ENCODE assay signal across 9 cellular contexts in the genomic region with DNA sequence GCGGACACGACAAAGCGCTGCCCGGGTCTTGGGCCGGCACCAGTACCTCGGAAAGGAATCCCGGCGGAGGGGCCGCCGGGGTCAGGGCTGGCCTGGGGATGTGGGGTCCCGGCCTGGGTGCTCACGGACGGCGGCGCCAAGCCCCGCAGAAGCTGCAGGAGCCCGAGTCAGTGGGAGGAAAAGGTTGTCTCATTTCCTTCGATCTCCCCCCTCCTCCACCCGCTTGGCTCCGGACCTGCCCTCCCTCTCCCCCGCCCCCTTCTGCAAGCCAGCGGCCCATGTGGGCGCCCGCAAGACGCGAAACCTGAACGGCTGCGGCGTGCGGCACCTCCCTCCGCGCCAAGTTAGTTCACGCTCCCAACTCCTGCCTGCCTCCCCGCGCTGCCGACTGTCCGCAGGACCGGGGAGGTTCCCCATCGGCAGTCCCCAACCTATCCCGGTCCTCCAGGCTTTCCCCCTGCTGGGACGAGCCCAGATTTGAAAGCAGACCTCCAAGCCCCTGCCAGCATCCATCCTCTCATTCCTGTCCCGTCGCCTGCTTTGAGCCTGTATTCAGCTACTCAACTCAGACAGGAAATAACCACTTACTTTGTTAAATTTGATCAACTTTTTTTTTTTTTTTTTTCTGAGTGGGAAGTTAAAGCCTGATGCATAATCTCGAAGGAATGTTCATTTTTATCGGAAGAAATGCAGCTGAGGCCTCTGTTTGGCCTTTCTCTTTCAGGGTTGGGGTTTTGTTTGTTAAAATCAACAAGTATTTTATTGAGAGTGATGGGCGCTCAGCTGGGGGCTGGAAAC. TPM values are rescaled to one million over a fixed set of nuclear protein-coding genes. Genes with fewer than 3 reads are reported as not detected.
DNase-seq lines count a peak whose midpoint lies in the region; ATAC-seq and TF ChIP-seq lines count a peak whose summit lies in the region.
"Had no signal": no experiment of that assay in that cellular context is flagged by ENCODE, and none has a peak within 500 bp of the region (broad histone marks: within the 10 kb centered on the region; RNA-seq: fewer than 3 reads in every experiment).

A gene with protein sequence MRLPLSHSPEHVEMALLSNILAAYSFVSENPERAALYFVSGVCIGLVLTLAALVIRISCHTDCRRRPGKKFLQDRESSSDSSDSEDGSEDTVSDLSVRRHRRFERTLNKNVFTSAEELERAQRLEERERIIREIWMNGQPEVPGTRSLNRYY (minus strand): TSS at position 172 of the 798 bp plus-strand sequence. CDS start 42,799 bp downstream, outside the sequence.

- no peaks in the 10 kb centered on the region for H3K27me3 ChIP-seq in AG04450 (ENCODE audit: control insufficient read depth, insufficient read depth, low read length)
- no peaks in the 10 kb centered on the region for H3K27me3 ChIP-seq in brain microvascular endothelial cell (replicated peaks)

- POLR2A ChIA-PET in AG04450 (lab: Yijun Ruan, JAX): interaction anchor here (0.6 to 3.9 kb wide), 6 partner anchors 18 to 362 kb away, joined by 3 to 21 read pairs (median 10); a partner anchor contains a TSS

- H3K36me3 ChIP-seq in brain microvascular endothelial cell (replicated peaks): peaks cover 5% of the 10 kb centered on the region

- H3K4me3 ChIP-seq in AG04450 (ENCODE audit: low read depth, low read length): peak within 1 kb of the TSS; percentile 86
- H3K4me3 ChIP-seq in brain microvascular endothelial cell (ENCODE audit: low read depth, low read length): peak within 1 kb of the TSS; percentile 88

- DNase-seq in AG04450 (ENCODE audit: low read depth, low spot score) (peak; percentile 61), NCI-H2227 treated with DMSO at 0.1 percent for 48 hours (lab: John Stamatoyannopoulos, UW) (peak; percentile 35), brain microvascular endothelial cell (peak; percentile 83), iPS-NIHi11 (ENCODE audit: low spot score) (peak; percentile 68), COR-L47 (lab: John Stamatoyannopoulos, UW) (no peak)
- DNase-seq in stimulated activated CD4-positive, alpha-beta T cell treated with anti-CD3 and anti-CD28 coated beads, Interleukin-1b, Interleukin-23, amount 100 ng/mL, for 48 hours: peak; percentile 15

- in situ Hi-C loops in brain microvascular endothelial cell (cut with HindIII; ENCODE audit: low pct_ligation_motif_present, low sequenced_read_pairs): no loop called here

- CTCF ChIA-PET in AG04450 (lab: Charles Lee): interaction anchor here (0.7 to 7.5 kb wide), 10 partner anchors 13 to 96 kb away, joined by 4 to 53 read pairs (median 5); no protein-coding TSS in a partner anchor

- ATAC-seq in GM18502 (IDR thresholded peaks at IDR 0.05; ENCODE audit: poor library complexity, unreplicated experiment) (peak; percentile 42), HG03460 (IDR thresholded peaks at IDR 0.05; ENCODE audit: unreplicated experiment) (no peak)

- TF ChIP-seq CTCF in AG04450 (IDR thresholded peaks at IDR 0.05; ENCODE audit: low read depth, low read length) (no peak), brain microvascular endothelial cell (IDR thresholded peaks at IDR 0.05; ENCODE audit: low read depth, low read length, missing control alignments) (no peak)

- no peaks in the 10 kb centered on the region; the same call in 1 of the 2 replicates for H3K9me3 ChIP-seq in AG04450 (ENCODE audit: control insufficient read depth, insufficient read depth, low read length)

- H3K27ac ChIP-seq in AG04450 (ENCODE audit: low read depth, low read length): peak within 1 kb of the TSS; percentile 97
- H3K27ac ChIP-seq in brain microvascular endothelial cell: peak within 1 kb of the TSS; percentile 98
- H3K27ac ChIP-seq: HL-60 had no signal

RNA-seq across cellular contexts. Expression of the gene that starts here (rescaled TPM):
- 22.8 and 32.5 TPM in 2 replicates for polyA plus RNA-seq in AG04450 (2011; rRNA removed)
- 28.4 and 52.5 TPM in 2 replicates for polyA minus RNA-seq in AG04450 (2011; rRNA and poly(A)+ RNA removed)
